In the genomic region with DNA sequence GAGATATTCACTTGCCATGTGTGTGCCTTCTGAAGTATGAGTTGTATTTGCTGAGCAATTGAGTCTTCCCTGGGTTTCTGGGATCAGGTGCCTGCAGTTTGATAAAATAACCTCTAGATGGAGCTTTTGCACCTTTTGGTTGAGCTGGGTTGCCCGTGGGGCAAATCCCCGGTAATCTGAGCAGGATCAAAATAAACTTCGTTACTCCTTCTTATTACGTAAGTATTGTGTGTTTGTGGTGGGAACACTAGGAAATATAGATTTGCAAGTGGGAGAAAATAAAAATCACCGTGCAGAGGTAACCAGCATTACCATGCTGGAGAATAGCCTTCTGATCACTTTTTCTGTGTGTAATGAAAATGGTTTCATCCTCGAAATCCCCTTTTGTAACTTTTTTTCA, we compare ENCODE assay signal across 8 cellular contexts.
DNase-seq lines count a peak whose midpoint lies in the region; ATAC-seq and TF ChIP-seq lines count a peak whose summit lies in the region.

No MANE protein-coding gene starts in this region.

- H3K4me1 ChIP-seq in H9 (ENCODE audit: insufficient read depth, low read length) (no peaks in the 10 kb centered on the region), foreskin keratinocyte (no peaks in the 10 kb centered on the region)

- H3K27me3 ChIP-seq in H9 (ENCODE audit: insufficient read depth, low read length) (no peaks in the 10 kb centered on the region), foreskin keratinocyte (no peaks in the 10 kb centered on the region)

- H3K4me3 Mint-ChIP-seq in H9: no peak overlapping the region; a peak in 1 of 5 replicates

- H3K9ac ChIP-seq in H9 (ENCODE audit: extremely low read depth, insufficient read length, low read length): no peak overlapping the region

- H3K56ac ChIP-seq in H9 (ENCODE audit: insufficient read length, low read depth, low read length): no peak overlapping the region

- WGBS in H9 (ENCODE audit: extremely low coverage, insufficient read length, low lambda C conversion rate): no CpG with 5 or more reads among the region's 6 CpGs

- H2AFZ ChIP-seq in H9 (ENCODE audit: low read length): no peak overlapping the region

- no peaks in the 10 kb centered on the region for H3K23me2 ChIP-seq in H9 (ENCODE audit: insufficient read length, low read depth, low read length, poor library complexity, severe bottlenecking)

- no peak overlapping the region for H3K23ac ChIP-seq in H9 (ENCODE audit: insufficient read length, low read depth, low read length)

- H3K27ac Mint-ChIP-seq in H9: no peak overlapping the region

- H3K9me3 ChIP-seq in H9 (ENCODE audit: control insufficient read depth, low read depth, low read length): no peaks in the 10 kb centered on the region

- H2AK5ac ChIP-seq in H9 (ENCODE audit: insufficient read length, low read length): no peak overlapping the region

- H3K27ac ChIP-seq in H9 (ENCODE audit: insufficient read length, low read depth, low read length) (no peak overlapping the region), foreskin keratinocyte (no peak overlapping the region)

- H3K4me2 ChIP-seq in H9 (ENCODE audit: insufficient read depth, insufficient read length, low read length): no peak overlapping the region

- H4K20me1 ChIP-seq in H9 (ENCODE audit: control insufficient read depth, insufficient read depth, insufficient read length): no peaks in the 10 kb centered on the region

- H2BK12ac ChIP-seq in H9 (ENCODE audit: insufficient read length, low read depth, low read length): no peak overlapping the region

- H2BK15ac ChIP-seq in H9 (ENCODE audit: low read depth, low read length): no peak overlapping the region

- no peak overlapping the region for H4K8ac ChIP-seq in H9 (replicated peaks; ENCODE audit: insufficient read length, low read depth, low read length)

- no peaks in the 10 kb centered on the region for H3K79me1 ChIP-seq in H9 (ENCODE audit: insufficient read depth, low read depth, low read length, poor library complexity, severe bottlenecking)

- no peaks in the 10 kb centered on the region for H3K79me2 ChIP-seq in H9 (ENCODE audit: insufficient read depth, low read length)

- no peak overlapping the region for H4K91ac ChIP-seq in H9 (ENCODE audit: insufficient read length, low read depth, low read length)

- H2BK20ac ChIP-seq in H9 (ENCODE audit: low read depth, low read length, poor library complexity, severe bottlenecking): no peak overlapping the region

- ATAC-seq in foreskin keratinocyte (peak; percentile 35), GM21717 (IDR thresholded peaks at IDR 0.05; ENCODE audit: unreplicated experiment) (no peak), HG02642 (IDR thresholded peaks at IDR 0.05; ENCODE audit: poor library complexity, unreplicated experiment) (no peak)

- no peak overlapping the region for H3T11ph ChIP-seq in H9 (ENCODE audit: low read length)

- H3K4ac ChIP-seq in H9 (ENCODE audit: low read depth, low read length): no peak overlapping the region

- H4K5ac ChIP-seq in H9 (ENCODE audit: insufficient read length, low read depth, low read length): no peak overlapping the region

- TF ChIP-seq CTCF in H9 (conservative IDR thresholded peaks at IDR 0.05) (peak; percentile 94), foreskin keratinocyte (conservative IDR thresholded peaks at IDR 0.05) (peak; percentile 87)

- H3K14ac ChIP-seq in H9 (ENCODE audit: insufficient read depth, low read length): no peak overlapping the region

- H3K27me3 Mint-ChIP-seq in H9 (ENCODE audit: low read depth): no peaks in the 10 kb centered on the region

- H3K18ac ChIP-seq in H9 (ENCODE audit: insufficient read length, low read depth, low read length): no peak overlapping the region

- no peaks in the 10 kb centered on the region for H3K36me3 Mint-ChIP-seq in H9 (ENCODE audit: insufficient read depth in 1 of 3, low read depth in 3 of 3)

- H2BK5ac ChIP-seq in H9 (ENCODE audit: insufficient read length, low read length): no peak overlapping the region

- peaks cover 2% of the 10 kb centered on the region in 2 experiments; a peak in 1 of 4 replicates for H3K4me1 Mint-ChIP-seq in H9

- peaks cover 0 to 2% of the 10 kb centered on the region in 2 experiments; a peak in 1 of 5 replicates for H3K9me3 Mint-ChIP-seq in H9

- no peak overlapping the region for H2BK120ac ChIP-seq in H9 (ENCODE audit: low read depth, low read length, poor library complexity, severe bottlenecking)

- DNase-seq in AML-193 (lab: John Stamatoyannopoulos, UW) (peak; percentile 20 to 25), H9 (peak; percentile 41), RKO (ENCODE audit: low spot score) (peak; percentile 43), foreskin keratinocyte (peak in 1 of 2 donors; percentile 54), NCI-H1436 (lab: John Stamatoyannopoulos, UW) (no peak)
- DNase-seq in activated T-cell treated with anti-CD3 and anti-CD28 coated beads, Interleukin-2, amount 50 U/mL, for 1 hour: no peak

Comparison
In these comparisons a context has a peak if more than half of its experiments do, and no peak if none do; other contexts are left out.
1. DNase-seq: peak in AML-193 (2 of 2), H9 (single experiment) and RKO (single experiment); none in NCI-H1436 (single experiment) and activated T-cell treated with anti-CD3 and anti-CD28 coated beads, Interleukin-2, amount 50 U/mL, for 1 hour (single experiment).